17 cellular contexts compared by ENCODE assay signal in the genomic region with DNA sequence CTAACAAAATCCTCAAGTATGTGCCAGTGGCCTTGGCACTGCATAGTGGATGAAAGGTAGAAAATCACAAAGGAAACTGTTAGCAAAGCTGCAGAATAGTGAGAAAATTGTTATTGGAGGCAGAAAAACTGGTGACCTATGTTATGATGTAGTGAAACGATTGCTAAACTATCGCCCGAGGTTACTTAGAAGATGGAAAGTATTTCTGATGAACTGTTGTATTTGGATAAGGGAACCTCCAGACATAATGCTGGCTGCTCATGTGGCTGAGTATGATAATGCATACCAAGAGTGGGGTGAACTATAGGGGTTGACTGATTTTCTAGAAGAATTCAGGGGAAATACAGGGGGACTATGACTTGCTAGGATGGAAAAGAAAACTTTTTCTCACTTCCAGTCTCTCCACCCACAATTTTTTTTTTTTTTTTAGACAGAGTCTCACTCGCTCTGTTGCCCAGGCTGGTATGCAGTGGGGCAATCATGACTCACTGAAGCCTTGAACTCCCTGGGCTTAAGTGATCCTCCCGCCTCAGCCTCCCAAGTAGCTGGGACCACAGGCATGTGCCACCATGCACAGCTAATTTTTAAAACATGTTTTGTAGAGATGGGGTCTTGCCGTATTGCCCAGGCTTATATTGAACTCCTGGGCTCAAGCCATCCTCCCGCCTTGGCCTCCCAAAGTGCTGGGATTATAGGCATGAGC. TPM values are rescaled to one million over a fixed set of nuclear protein-coding genes. Genes with fewer than 3 reads are reported as not detected.
DNase-seq lines count a peak whose midpoint lies in the region; ATAC-seq and TF ChIP-seq lines count a peak whose summit lies in the region.
"Had no signal": no experiment of that assay in that cellular context is flagged by ENCODE, and none has a peak within 500 bp of the region (broad histone marks: within the 10 kb centered on the region; RNA-seq: fewer than 3 reads in every experiment).

No MANE protein-coding gene starts in this region.

- H3K4me2 ChIP-seq in GM23338: no peak overlapping the region

- DNase-seq in T-helper 1 cell (no peak), GM23338 (ENCODE audit: low spot score) (no peak), iris pigment epithelial cell (ENCODE audit: low read depth) (peak; percentile 52), psoas muscle (no peak)
- DNase-seq: 8988T, amniotic stem cell, dorsolateral prefrontal cortex, head of caudate nucleus, Karpas-422, left lung, small intestine had no signal

- no peaks in the 10 kb centered on the region for H3K9me3 ChIP-seq in psoas muscle
- H3K9me3 ChIP-seq: left lung had no signal

- no peak overlapping the region for H3K27ac Mint-ChIP-seq in T-helper 1 cell treated with Interleukin-12 subunit alpha and Interleukin-12 subunit beta and Interleukin-4 antibody, amounts not matched to agents 30 μg/mL and 1 μg/mL, for 36 hours
- H3K27ac Mint-ChIP-seq in GM23338: no peak overlapping the region
- H3K27ac Mint-ChIP-seq in activated T-helper 17 cell treated with anti-CD3 and anti-CD28 coated beads, Interleukin-2, amount 50 U/mL, for 72 hours: peak overlapping the region; percentile 75
- H3K27ac Mint-ChIP-seq: nephron had no signal

- TF ChIP-seq CTCF in GM23338 (conservative IDR thresholded peaks at IDR 0.05; ENCODE audit: low read depth in 2 of 2) (no peak), psoas muscle (IDR thresholded peaks at IDR 0.05) (no peak)

- no peaks in the 10 kb centered on the region for H3K9me3 Mint-ChIP-seq in T-helper 1 cell treated with Interleukin-12 subunit alpha and Interleukin-12 subunit beta and Interleukin-4 antibody, amounts not matched to agents 30 μg/mL and 1 μg/mL, for 36 hours
- H3K9me3 Mint-ChIP-seq in GM23338: no peaks in the 10 kb centered on the region
- no peaks in the 10 kb centered on the region for H3K9me3 Mint-ChIP-seq in activated T-helper 17 cell treated with anti-CD3 and anti-CD28 coated beads, Interleukin-2, amount 50 U/mL, for 72 hours
- H3K9me3 Mint-ChIP-seq: nephron had no signal

- peaks cover 24% of the 10 kb centered on the region for H3K4me1 Mint-ChIP-seq in T-helper 1 cell treated with Interleukin-12 subunit alpha and Interleukin-12 subunit beta and Interleukin-4 antibody, amounts not matched to agents 30 μg/mL and 1 μg/mL, for 36 hours (ENCODE audit: low read depth)
- peaks cover 15% of the 10 kb centered on the region for H3K4me1 Mint-ChIP-seq in GM23338
- peaks cover 35% of the 10 kb centered on the region for H3K4me1 Mint-ChIP-seq in activated T-helper 17 cell treated with anti-CD3 and anti-CD28 coated beads, Interleukin-2, amount 50 U/mL, for 72 hours

- H3K9me2 ChIP-seq in GM23338 (ENCODE audit: insufficient read depth): no peaks in the 10 kb centered on the region

- intact Hi-C loops in psoas muscle (cut with DNase I): no loop called here

- H3K27me3 Mint-ChIP-seq in T-helper 1 cell treated with Interleukin-12 subunit alpha and Interleukin-12 subunit beta and Interleukin-4 antibody, amounts not matched to agents 30 μg/mL and 1 μg/mL, for 36 hours (ENCODE audit: low read depth): no peaks in the 10 kb centered on the region
- H3K27me3 Mint-ChIP-seq in GM23338 (ENCODE audit: insufficient read depth, low read depth, poor library complexity): peaks cover 14% of the 10 kb centered on the region
- H3K27me3 Mint-ChIP-seq in activated T-helper 17 cell treated with anti-CD3 and anti-CD28 coated beads, Interleukin-2, amount 50 U/mL, for 72 hours: no peaks in the 10 kb centered on the region

- H3K27ac ChIP-seq in GM23338 (ENCODE audit: low read depth) (no peak overlapping the region), psoas muscle (no peak overlapping the region)
- H3K27ac ChIP-seq: dorsolateral prefrontal cortex, left lung had no signal

- no peaks in the 10 kb centered on the region for H4K20me1 ChIP-seq in GM23338 (replicated peaks; ENCODE audit: insufficient read depth)

- peak overlapping the region; percentile 14 for H3K4me3 Mint-ChIP-seq in T-helper 1 cell treated with Interleukin-12 subunit alpha and Interleukin-12 subunit beta and Interleukin-4 antibody, amounts not matched to agents 30 μg/mL and 1 μg/mL, for 36 hours
- no peak overlapping the region for H3K4me3 Mint-ChIP-seq in GM23338
- H3K4me3 Mint-ChIP-seq in activated T-helper 17 cell treated with anti-CD3 and anti-CD28 coated beads, Interleukin-2, amount 50 U/mL, for 72 hours: peak overlapping the region; percentile 58
- H3K4me3 Mint-ChIP-seq: nephron had no signal

- H3F3A ChIP-seq in GM23338 (replicated peaks; ENCODE audit: low read depth): no peaks in the 10 kb centered on the region

- H3K27me3 ChIP-seq in GM23338 (ENCODE audit: insufficient read depth): no peaks in the 10 kb centered on the region
- no peaks in the 10 kb centered on the region for H3K27me3 ChIP-seq in psoas muscle (ENCODE audit: insufficient read depth in 3 of 3, low read length in 2 of 3)
- H3K27me3 ChIP-seq: dorsolateral prefrontal cortex had no signal

- no peaks in the 10 kb centered on the region for H3K79me2 ChIP-seq in GM23338 (replicated peaks; ENCODE audit: insufficient read depth)

- WGBS in psoas muscle, 3 donors: 83 to 88% (median 84%) methylated on average over 7 of the region's 7 CpGs

- ATAC-seq in GM23338: no peak
- ATAC-seq in activated T-helper 17 cell treated with anti-CD3 and anti-CD28 coated beads, Interleukin-2, amount 50 U/mL, for 72 hours (replicated peaks): peak; percentile 25
- no peak for ATAC-seq in HG03045 (IDR thresholded peaks at IDR 0.05; ENCODE audit: unreplicated experiment)
- no peak for ATAC-seq in GM21360 (IDR thresholded peaks at IDR 0.05; ENCODE audit: unreplicated experiment)
- no peak for ATAC-seq in psoas muscle
- ATAC-seq: left lung had no signal

- peak overlapping the region; percentile 28; the same call in 1 of the 2 replicates for H2AFZ ChIP-seq in GM23338

- no peaks in the 10 kb centered on the region for H3K36me3 Mint-ChIP-seq in T-helper 1 cell treated with Interleukin-12 subunit alpha and Interleukin-12 subunit beta and Interleukin-4 antibody, amounts not matched to agents 30 μg/mL and 1 μg/mL, for 36 hours (ENCODE audit: low read depth)
- H3K36me3 Mint-ChIP-seq in GM23338 (ENCODE audit: low read depth): no peaks in the 10 kb centered on the region; the same call in 2 of the 3 replicates
- H3K36me3 Mint-ChIP-seq in activated T-helper 17 cell treated with anti-CD3 and anti-CD28 coated beads, Interleukin-2, amount 50 U/mL, for 72 hours (ENCODE audit: low read depth): peaks cover 8% of the 10 kb centered on the region

- H3K4me1 ChIP-seq in GM23338 (ENCODE audit: insufficient read depth) (peaks cover 4% of the 10 kb centered on the region), psoas muscle (peaks cover 5% of the 10 kb centered on the region)

- H3K36me3 ChIP-seq in GM23338 (ENCODE audit: insufficient read depth) (no peaks in the 10 kb centered on the region), psoas muscle (ENCODE audit: insufficient read depth in 1 of 2, low read depth in 1 of 2) (no peaks in the 10 kb centered on the region)
- H3K36me3 ChIP-seq: left lung had no signal

- no peak overlapping the region for H3K4me3 ChIP-seq in GM23338
- no peak overlapping the region for H3K4me3 ChIP-seq in psoas muscle
- H3K4me3 ChIP-seq: dorsolateral prefrontal cortex, left lung had no signal

RNA-seq across cellular contexts. Expression of gene EID2, which starts 4.4 kb away (rescaled TPM):
- 22.8 and 25.2 TPM in 2 replicates for total RNA-seq in GM23338 (2014; rRNA removed; shearing (Covaris generic))
- polyA plus RNA-seq in GM23338 (2016; fragmentation: Nextera tagmentation; extraction: Ambion mirVana) (24.4 and 24.6 TPM in 2 replicates), psoas muscle (10 to 100 TPM in 1 of 3 donors, 1 to 10 TPM in 2; 7.7 to 15.7 (median 9.3) TPM)
- 10 to 100 TPM in 1 of 2 donors, 1 to 10 TPM in 1; 9.4 to 13.4 TPM for total RNA-seq in activated T-helper 17 cell treated with anti-CD3 and anti-CD28 coated beads, Interleukin-2, amount 50 U/mL, for 72 hours
- total RNA-seq in psoas muscle: 10 to 100 TPM in 3 of 4 donors, 1 to 10 TPM in 1; 7.6 to 13.2 (median 10.8) TPM

RNA-seq across cellular contexts. Expression of gene EID2B, which starts 11.7 kb away (rescaled TPM):
- 2.5 and 4.7 TPM in 2 replicates for total RNA-seq in GM23338 (2014; rRNA removed; shearing (Covaris generic))
- polyA plus RNA-seq in GM23338 (2016; fragmentation: Nextera tagmentation; extraction: Ambion mirVana) (4.1 and 4.6 TPM in 2 replicates), psoas muscle (1 to 10 TPM in 2 of 3 donors, under 1 TPM in 1; 0.83 to 9.0 (median 1.9) TPM)
- 1 to 10 TPM; 2.8 to 3.2 TPM for total RNA-seq in activated T-helper 17 cell treated with anti-CD3 and anti-CD28 coated beads, Interleukin-2, amount 50 U/mL, for 72 hours
- total RNA-seq in psoas muscle: 1 to 10 TPM in 3 of 4 donors, under 1 TPM in 1; 0.71 to 1.9 (median 1.7) TPM

RNA-seq across cellular contexts. Expression of gene SELENOV, which starts 29.4 kb away (rescaled TPM):
- 8.7 and 13.8 TPM in 2 replicates for total RNA-seq in GM23338 (2014; rRNA removed; shearing (Covaris generic))
- polyA plus RNA-seq in GM23338 (2016; fragmentation: Nextera tagmentation; extraction: Ambion mirVana) (8.0 and 12.4 TPM in 2 replicates), psoas muscle (not detected)
- not detected for total RNA-seq in activated T-helper 17 cell treated with anti-CD3 and anti-CD28 coated beads, Interleukin-2, amount 50 U/mL, for 72 hours
- not detected for total RNA-seq in psoas muscle
- total RNA-seq: left lung had no signal
- polyA plus RNA-seq: small intestine, thymus had no signal

RNA-seq across cellular contexts. Expression of gene DLL3, which starts 45.6 kb away (rescaled TPM):
- total RNA-seq in GM23338 (2014; rRNA removed; shearing (Covaris generic)): 15.6 and 19.1 TPM in 2 replicates
- polyA plus RNA-seq in GM23338 (2016; fragmentation: Nextera tagmentation; extraction: Ambion mirVana) (9.8 and 9.9 TPM in 2 replicates), psoas muscle (under 1 TPM in 1 of 3 donors, not detected in 2; 0.03 TPM)
- total RNA-seq in activated T-helper 17 cell treated with anti-CD3 and anti-CD28 coated beads, Interleukin-2, amount 50 U/mL, for 72 hours: 1 to 10 TPM in 1 of 2 donors, under 1 TPM in 1; 0.16 to 1.2 TPM
- under 1 TPM in 1 of 4 donors, not detected in 3; 0.14 TPM for total RNA-seq in psoas muscle

RNA-seq across cellular contexts. Expression of gene LGALS13, which starts 58.0 kb away (rescaled TPM):
- total RNA-seq in GM23338 (2014; rRNA removed; shearing (Covaris generic)): not detected in 2 replicates
- polyA plus RNA-seq in GM23338 (2016; fragmentation: Nextera tagmentation; extraction: Ambion mirVana): not detected in 2 replicates
- total RNA-seq in activated T-helper 17 cell treated with anti-CD3 and anti-CD28 coated beads, Interleukin-2, amount 50 U/mL, for 72 hours: not detected
- total RNA-seq in psoas muscle: not detected
- not detected for polyA plus RNA-seq in psoas muscle
- total RNA-seq: left lung had no signal
- polyA plus RNA-seq: small intestine had no signal
